ENCODE assay signal across 1 cellular context in genomic region chr9:136245194-136246150, GRCh38.
TF ChIP-seq lines count a peak whose summit lies in the region.

QSOX2 (minus strand) TSS chr9:136245812; CDS start chr9:136245803, 9 bp downstream.

TF ChIP-seq in HepG2, 621 proteins besides CTCF, POLR2A, EP300 and RAD21 (continued from another document and continues in another):
- TF ChIP-seq AFF4 (CRISPR knock-in tag; IDR thresholded peaks at IDR 0.05) (no peak), MTA1 (CRISPR knock-in tag; IDR thresholded peaks at IDR 0.05; ENCODE audit: borderline replicate concordance) (no peak), ZBTB39 (CRISPR knock-in tag; IDR thresholded peaks at IDR 0.05) (no peak), ZNF34 (CRISPR knock-in tag; IDR thresholded peaks at IDR 0.05; ENCODE audit: borderline replicate concordance) (no peak), HOXA9 (CRISPR knock-in tag; IDR thresholded peaks at IDR 0.05; ENCODE audit: borderline replicate concordance) (no peak), SCMH1 (CRISPR knock-in tag; IDR thresholded peaks at IDR 0.05; ENCODE audit: borderline replicate concordance) (no peak), MIXL1 (CRISPR knock-in tag; IDR thresholded peaks at IDR 0.05) (no peak), MAZ (IDR thresholded peaks at IDR 0.05; ENCODE audit: borderline replicate concordance, low read depth, low read length) (no peak), MAZ (CRISPR knock-in tag; IDR thresholded peaks at IDR 0.05; ENCODE audit: low read depth) (0 out of 2 replicates have a peak, but pooled peaks have one; percentile 23), ZBTB25 (CRISPR knock-in tag; IDR thresholded peaks at IDR 0.05) (0 out of 2 replicates have a peak, but pooled peaks have one; percentile 31), ZNF619 (CRISPR knock-in tag; IDR thresholded peaks at IDR 0.05) (no peak; the same call in 1 of the 2 replicates), ZNF614 (CRISPR knock-in tag; IDR thresholded peaks at IDR 0.05; ENCODE audit: borderline replicate concordance) (no peak), ZNF335 (CRISPR knock-in tag; IDR thresholded peaks at IDR 0.05) (no peak), NCOR1 (IDR thresholded peaks at IDR 0.05; ENCODE audit: borderline replicate concordance, low read length) (no peak), BRD4 (CRISPR knock-in tag; IDR thresholded peaks at IDR 0.05) (no peak), ZNF24 (IDR thresholded peaks at IDR 0.05) (no peak), CREBL2 (CRISPR knock-in tag; IDR thresholded peaks at IDR 0.05; ENCODE audit: borderline replicate concordance) (no peak), PHB2 (IDR thresholded peaks at IDR 0.05; ENCODE audit: partially characterized antibody) (no peak), RBM22 (optimal IDR thresholded peaks at IDR 0.05; ENCODE audit: low read length) (no peak), SRY (CRISPR knock-in tag; IDR thresholded peaks at IDR 0.05) (no peak), NFATC3 (CRISPR knock-in tag; IDR thresholded peaks at IDR 0.05) (no peak), KIAA2018 (CRISPR knock-in tag; IDR thresholded peaks at IDR 0.05; ENCODE audit: borderline replicate concordance) (no peak), ZNF577 (CRISPR knock-in tag; IDR thresholded peaks at IDR 0.05; ENCODE audit: borderline replicate concordance, low read depth) (no peak), SATB2 (CRISPR knock-in tag; IDR thresholded peaks at IDR 0.05) (no peak), SNAPC5 (CRISPR knock-in tag; IDR thresholded peaks at IDR 0.05; ENCODE audit: borderline replicate concordance) (no peak), TCF7 (IDR thresholded peaks at IDR 0.05; ENCODE audit: low read depth) (no peak), ZNF431 (CRISPR knock-in tag; IDR thresholded peaks at IDR 0.05; ENCODE audit: borderline replicate concordance, low read depth) (no peak), CEBPB (IDR thresholded peaks at IDR 0.05; ENCODE audit: borderline replicate concordance, low read depth, low read length) (no peak), KAT7 (CRISPR knock-in tag; IDR thresholded peaks at IDR 0.05; ENCODE audit: borderline replicate concordance) (no peak), ZBTB7A (CRISPR knock-in tag; IDR thresholded peaks at IDR 0.05) (no peak), TRIM24 (CRISPR knock-in tag; IDR thresholded peaks at IDR 0.05) (no peak), PAWR (CRISPR knock-in tag; IDR thresholded peaks at IDR 0.05; ENCODE audit: borderline replicate concordance) (no peak), ZNF543 (CRISPR knock-in tag; IDR thresholded peaks at IDR 0.05) (0 out of 2 replicates have a peak, but pooled peaks have one; percentile 17), RFX5 (IDR thresholded peaks at IDR 0.05; ENCODE audit: low read depth, low read length) (peak; percentile 60; the same call in 1 of the 2 replicates), RBM39 (IDR thresholded peaks at IDR 0.05; ENCODE audit: low read depth, low read length, poor library complexity, severe bottlenecking) (no peak), ATF1 (CRISPR knock-in tag; IDR thresholded peaks at IDR 0.05) (no peak), ZNF318 (CRISPR knock-in tag; IDR thresholded peaks at IDR 0.05) (no peak)
